Comparison of ENCODE assay signal across 12 cellular contexts in genomic region chr17:14048169-14048568, GRCh38. TPM values are rescaled to one million over a fixed set of nuclear protein-coding genes. Genes with fewer than 3 reads are reported as not detected.
DNase-seq lines count a peak whose midpoint lies in the region; ATAC-seq, FAIRE-seq and TF ChIP-seq lines count a peak whose summit lies in the region.
"Had no signal": no experiment of that assay in that cellular context is flagged by ENCODE, and none has a peak within 500 bp of the region (broad histone marks: within the 10 kb centered on the region; RNA-seq: fewer than 3 reads in every experiment).

No MANE protein-coding gene starts in this region.

- POLR2A ChIA-PET in A549 (lab: Yijun Ruan, JAX) (no interaction called here), PC-3 (lab: Charles Lee; ENCODE audit: unreplicated experiment) (no interaction called here)

- no peak for TF ChIP-seq POLR2A in A549 (IDR thresholded peaks at IDR 0.05; ENCODE audit: low read length)

- H3F3A ChIP-seq in PC-3 (ENCODE audit: low read length, unreplicated experiment): no peaks in the 10 kb centered on the region

- H3K9me3 ChIP-seq in A549: no peaks in the 10 kb centered on the region
- H3K9me3 ChIP-seq in PC-3 (ENCODE audit: low read length): no peaks in the 10 kb centered on the region
- H3K9me3 ChIP-seq: sigmoid colon had no signal

- BruUV-seq in PC-3 (replicated peaks; lab: Mats Ljungman, UMichigan): no TSS peak

- H3K4me2 ChIP-seq in A549 (no peak overlapping the region), PC-3 (ENCODE audit: low read length) (no peak overlapping the region)

- TF ChIP-seq RAD21 in A549 (conservative IDR thresholded peaks at IDR 0.05 in 1 of 2, IDR thresholded peaks at IDR 0.05 in 1 of 2): 0 out of 5 replicates have a peak, but pooled peaks of 1 of the 2 experiments have one; percentile 5

- H3K27ac ChIP-seq in A549: no peak overlapping the region
- no peak overlapping the region for H3K27ac ChIP-seq in PC-3 (ENCODE audit: low read length)
- H3K27ac ChIP-seq: sigmoid colon had no signal

- TF ChIP-seq CTCF in A549 (IDR thresholded peaks at IDR 0.05): no peak
- peak; percentile 60 for TF ChIP-seq CTCF in PC-3 (conservative IDR thresholded peaks at IDR 0.05; ENCODE audit: low read depth, low read length)
- TF ChIP-seq CTCF in fibroblast of pulmonary artery (IDR thresholded peaks at IDR 0.05; ENCODE audit: low read length, missing control alignments): peak; percentile 32

- no peaks in the 10 kb centered on the region for H3K36me3 ChIP-seq in PC-3 (ENCODE audit: low read depth, low read length)
- H3K36me3 ChIP-seq: sigmoid colon had no signal

- FAIRE-seq in A549 (lab: Jason Lieb, UNC): no peak
- FAIRE-seq: islet of Langerhans had no signal

- CTCF ChIA-PET in A549 (lab: Yijun Ruan, JAX): interaction anchor here (0.9 kb wide), 1 partner anchor 13 kb away, joined by 3 read pairs; no protein-coding TSS in a partner anchor
- CTCF ChIA-PET in PC-3 (lab: Charles Lee): interaction anchor here (0.7 kb wide), 1 partner anchor 252 kb away, joined by 8 read pairs; the partner anchor contains the start of gene HS3ST3B1

- 0 out of 2 replicates have a peak, but pooled peaks cover 4% of the 10 kb centered on the region for H3K79me2 ChIP-seq in PC-3 (ENCODE audit: low read length)

- no peaks in the 10 kb centered on the region for H3K9me2 ChIP-seq in PC-3 (replicated peaks; ENCODE audit: low read length)

- H4K20me1 ChIP-seq in PC-3 (ENCODE audit: low read length): no peaks in the 10 kb centered on the region; the same call in 1 of the 2 replicates

- H2AFZ ChIP-seq in PC-3 (ENCODE audit: low read length): no peak overlapping the region

- H3K27me3 ChIP-seq in PC-3 (ENCODE audit: low read length): no peaks in the 10 kb centered on the region
- H3K27me3 ChIP-seq: sigmoid colon had no signal

- no peaks in the 10 kb centered on the region for H3K4me1 ChIP-seq in A549
- H3K4me1 ChIP-seq in PC-3 (ENCODE audit: insufficient read depth, low read length): no peaks in the 10 kb centered on the region
- H3K4me1 ChIP-seq: sigmoid colon had no signal

- no peak overlapping the region for H3K4me3 ChIP-seq in A549
- H3K4me3 ChIP-seq in PC-3 (ENCODE audit: low read length): no peak overlapping the region
- no peak overlapping the region for H3K4me3 ChIP-seq in fibroblast of pulmonary artery (replicated peaks; ENCODE audit: low read depth, low read length)
- H3K4me3 ChIP-seq: sigmoid colon had no signal

- no peak overlapping the region for H3K9ac ChIP-seq in PC-3 (ENCODE audit: low read length)

- peak; percentile 62 to 84; a peak in 5 of 6 replicates for ATAC-seq in A549
- no peak for ATAC-seq in PC-3
- no peak for ATAC-seq in HG03039 (IDR thresholded peaks at IDR 0.05; ENCODE audit: unreplicated experiment)
- no peak for ATAC-seq in HG02981 (IDR thresholded peaks at IDR 0.05; ENCODE audit: unreplicated experiment)
- no peak for ATAC-seq in GM21576 (IDR thresholded peaks at IDR 0.05; ENCODE audit: unreplicated experiment)

- TF ChIP-seq EP300 in A549 (IDR thresholded peaks at IDR 0.05): no peak

- intact Hi-C loops in PC-3 (cut with micrococcal nuclease): no loop called here

- DNase-seq in A549 (ENCODE audit: low read depth in 1 of 2, low spot score in 1 of 2) (peak; percentile 28 to 30), ELR (ENCODE audit: low read depth) (peak; percentile 40), PC-3 (peak; percentile 37), fibroblast of pulmonary artery (ENCODE audit: low read depth) (no peak), islet precursor cell (no peak)
- DNase-seq: activated T-cell treated with anti-CD3 and anti-CD28 coated beads, Interleukin-2, amount 50 U/mL, for 1 hour; NCI-H146; sigmoid colon had no signal

TF ChIP-seq in A549, 52 proteins besides CTCF, POLR2A, EP300 and RAD21:
- TF ChIP-seq FOSL2 (IDR thresholded peaks at IDR 0.05): no peak
- TF ChIP-seq FOSL2 (CRISPR knock-in tag; IDR thresholded peaks at IDR 0.05): no peak
- TF ChIP-seq CHD4 (IDR thresholded peaks at IDR 0.05; ENCODE audit: borderline replicate concordance): no peak
- no peak for TF ChIP-seq ZNF302 (CRISPR knock-in tag; IDR thresholded peaks at IDR 0.05)
- no peak for TF ChIP-seq ZC3H11A (IDR thresholded peaks at IDR 0.05)
- no peak for TF ChIP-seq NR3C1 (IDR thresholded peaks at IDR 0.05)
- no peak for TF ChIP-seq PBX3 (IDR thresholded peaks at IDR 0.05)
- TF ChIP-seq BCL3 (IDR thresholded peaks at IDR 0.05): no peak
- TF ChIP-seq HMGXB4 (CRISPR knock-in tag; IDR thresholded peaks at IDR 0.05; ENCODE audit: borderline replicate concordance): no peak
- TF ChIP-seq E2F6 (IDR thresholded peaks at IDR 0.05; ENCODE audit: borderline replicate concordance, low read depth): no peak

RNA-seq across cellular contexts. Expression of gene COX10, which starts 21.1 kb away (rescaled TPM):
- polyA plus RNA-seq in A549 (2011; rRNA removed) (24.3 and 25.8 TPM in 2 replicates), A549 (2017; fragmentation: RNase III; extraction: RNeasy Plus Mini Kit Qiagen cat#74134 plus additional on column Dnase treatment) (14.7 to 17.7 TPM (median 15.1 TPM) in 3 replicates)
- polyA plus RNA-seq in A549 (2012; cell fraction: cytosol; rRNA removed): 19.5 and 23.4 TPM in 2 replicates
- polyA plus RNA-seq in A549 (2012; cell fraction: nucleus; rRNA removed): 16.3 and 20.7 TPM in 2 replicates
- polyA minus RNA-seq in A549 (2011; rRNA and poly(A)+ RNA removed): 30.8 and 35.4 TPM in 2 replicates
- 28.3 and 34.7 TPM in 2 replicates for total RNA-seq in PC-3 (2014; rRNA removed)

Comparison
In these comparisons a context has a peak if more than half of its experiments do, and no peak if none do; other contexts are left out.
1. ATAC-seq: peak in A549 (2 of 2); none in PC-3 (single experiment), HG03039 (single experiment), HG02981 (single experiment) and GM21576 (single experiment).
2. DNase-seq: peak in A549 (2 of 2), ELR (single experiment) and PC-3 (single experiment); none in fibroblast of pulmonary artery (single experiment) and islet precursor cell (single experiment).